ENCODE assay signal across 14 cellular contexts in the genomic region with DNA sequence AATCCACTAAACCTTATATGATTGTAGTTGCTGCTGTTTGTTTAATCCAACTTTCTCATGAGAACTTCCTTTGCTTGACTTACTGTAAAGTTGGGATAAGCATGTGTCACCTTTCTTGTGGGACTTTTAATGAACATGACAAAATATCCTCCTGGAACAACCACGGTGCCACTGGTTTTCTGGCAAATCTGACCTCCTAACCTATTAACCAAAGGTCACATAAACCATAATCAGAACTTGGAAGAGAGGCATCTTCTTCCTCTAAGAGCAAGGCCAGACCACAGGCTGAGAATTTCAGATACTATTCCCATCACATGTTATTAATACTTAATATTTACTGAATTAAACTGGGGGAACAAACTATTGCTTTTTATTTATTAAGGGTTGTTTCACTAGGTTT. TPM values are rescaled to one million over a fixed set of nuclear protein-coding genes. Genes with fewer than 3 reads are reported as not detected.
DNase-seq lines count a peak whose midpoint lies in the region; ATAC-seq, FAIRE-seq and TF ChIP-seq lines count a peak whose summit lies in the region.
"Had no signal": no experiment of that assay in that cellular context is flagged by ENCODE, and none has a peak within 500 bp of the region (broad histone marks: within the 10 kb centered on the region; RNA-seq: fewer than 3 reads in every experiment).

No MANE protein-coding gene starts in this region.

- H3K4me2 ChIP-seq in hepatocyte = peak overlapping the region; percentile 90

- H3K36me3 ChIP-seq in hepatocyte (replicated peaks; ENCODE audit: insufficient read depth, low read depth) (no peaks in the 10 kb centered on the region), small intestine (ENCODE audit: control insufficient read depth in 2 of 2, insufficient read depth in 2 of 2, low read length in 2 of 2) (peaks cover 0 to 6% of the 10 kb centered on the region in 2 donors)

- no peak for FAIRE-seq in small intestine (lab: Jason Lieb, UNC)
- FAIRE-seq: RCC 7860 had no signal

- no peak for ATAC-seq in T-cell (replicated peaks in 1 of 4)
- ATAC-seq: stimulated activated naive CD8-positive, alpha-beta T cell treated with anti-CD3 and anti-CD28 coated beads, Interleukin-15, Interleukin-2, amounts not matched to agents 100 U/mL and 50 U/mL, for 24 hours had no signal

- intact Hi-C loops in CD14-positive monocyte (cut with micrococcal nuclease) = no loop called here

- POLR2A ChIA-PET in T-cell (lab: Charles Lee) = interaction anchor here in 1 of 2 donors (0.7 kb wide), 1 partner anchor 51 kb away, joined by 3 read pairs; no protein-coding TSS in a partner anchor

- H3K36me3 Mint-ChIP-seq in CD14-positive monocyte (peaks cover 17 to 29% of the 10 kb centered on the region in 2 donors), T-cell (peaks cover 9% of the 10 kb centered on the region), nephron progenitor cell (ENCODE audit: low read depth) (peaks cover 21% of the 10 kb centered on the region)

- H3K4me1 ChIP-seq in hepatocyte (ENCODE audit: insufficient read depth) = peaks cover 42% of the 10 kb centered on the region
- peaks cover 2 to 11% of the 10 kb centered on the region in 2 donors for H3K4me1 ChIP-seq in small intestine (ENCODE audit: control insufficient read depth in 2 of 2, insufficient read depth in 1 of 2, low read depth in 1 of 2, low read length in 1 of 2)

- DNase-seq in CD14-positive monocyte (ENCODE audit: low spot score) (no peak), T-cell (no peak), hepatocyte (ENCODE audit: low spot score) (no peak), small intestine (peak; percentile 42), NCI-H146 treated with DMSO at 0.1 percent for 48 hours (lab: John Stamatoyannopoulos, UW; ENCODE audit: unreplicated experiment) (no peak), nephron progenitor cell (no peak), HCEC 1CT (no peak), hypothalamus (lab: John Stamatoyannopoulos, UW) (no peak)
- DNase-seq: activated CD4-positive, alpha-beta T cell treated with anti-CD3 and anti-CD28 coated beads, Interleukin-2, amount 10 ng/mL, durations not matched to agents 24 days and 14 days; H7; Kasumi-1; NCI-H774; stimulated activated naive CD8-positive, alpha-beta T cell treated with anti-CD3 and anti-CD28 coated beads, Interleukin-15, Interleukin-2, amounts not matched to agents 100 U/mL and 50 U/mL, for 24 hours had no signal

- H3K27me3 ChIP-seq in hepatocyte = no peaks in the 10 kb centered on the region
- H3K27me3 ChIP-seq in small intestine (ENCODE audit: control insufficient read depth in 2 of 2, insufficient read depth in 2 of 2, low read length in 2 of 2) = no peaks in the 10 kb centered on the region

- H3K27me3 Mint-ChIP-seq in CD14-positive monocyte (ENCODE audit: low read depth in 3 of 3) (peaks cover 4 to 6% (median 6%) of the 10 kb centered on the region in 3 donors), T-cell (peaks cover 0 to 19% of the 10 kb centered on the region in 2 donors), nephron progenitor cell (ENCODE audit: low read depth, poor library complexity) (peaks cover 27% of the 10 kb centered on the region)

- H3K4me3 Mint-ChIP-seq in CD14-positive monocyte (no peak overlapping the region), T-cell (peak overlapping the region in 2 of 3 donors; percentile 35 to 99), nephron progenitor cell (no peak overlapping the region)
- H3K4me3 Mint-ChIP-seq: activated CD4-positive, alpha-beta T cell treated with anti-CD3 and anti-CD28 coated beads, Interleukin-2, amount 10 ng/mL, durations not matched to agents 24 days and 14 days had no signal

- H3K9me3 Mint-ChIP-seq in CD14-positive monocyte (no peaks in the 10 kb centered on the region), T-cell (no peaks in the 10 kb centered on the region), nephron progenitor cell (no peaks in the 10 kb centered on the region)
- H3K9me3 Mint-ChIP-seq: activated CD4-positive, alpha-beta T cell treated with anti-CD3 and anti-CD28 coated beads, Interleukin-2, amount 10 ng/mL, durations not matched to agents 24 days and 14 days had no signal

- no peaks in the 10 kb centered on the region for H3K9me2 ChIP-seq in hepatocyte (replicated peaks; ENCODE audit: insufficient read depth)

- no peak overlapping the region for H3K27ac ChIP-seq in hepatocyte
- H3K27ac ChIP-seq in small intestine (ENCODE audit: low read depth in 1 of 2, low read length in 1 of 2) = peak overlapping the region in 1 of 2 donors; percentile 11

- peaks cover 54% of the 10 kb centered on the region for H3K79me2 ChIP-seq in hepatocyte

- no peak overlapping the region for H2AFZ ChIP-seq in hepatocyte

- CTCF ChIA-PET in T-cell (lab: Charles Lee) = no interaction called here

- H3K27ac Mint-ChIP-seq in CD14-positive monocyte = peak overlapping the region in 4 of 7 donors; percentile 9 to 80 (median 20)
- H3K27ac Mint-ChIP-seq in T-cell = peak overlapping the region; percentile 13 to 60
- no peak overlapping the region for H3K27ac Mint-ChIP-seq in nephron progenitor cell
- H3K27ac Mint-ChIP-seq: activated CD4-positive, alpha-beta T cell treated with anti-CD3 and anti-CD28 coated beads, Interleukin-2, amount 10 ng/mL, durations not matched to agents 24 days and 14 days had no signal

- H3K9me3 ChIP-seq in hepatocyte (ENCODE audit: low read depth) (no peaks in the 10 kb centered on the region), small intestine (ENCODE audit: control insufficient read depth, low read depth) (no peaks in the 10 kb centered on the region)

- WGBS in hepatocyte (ENCODE audit: low lambda C conversion rate, missing lambda C conversion rate) = 81% methylated on average over 1 of the region's 1 CpG
- 0 to 23% (median 21%) methylated on average over 1 of the region's 1 CpG for WGBS in small intestine, 3 donors

- TF ChIP-seq CTCF in CD14-positive monocyte (IDR thresholded peaks at IDR 0.05) = no peak
- no peak for TF ChIP-seq CTCF in hepatocyte (IDR thresholded peaks at IDR 0.05; ENCODE audit: poor library complexity)
- no peak for TF ChIP-seq CTCF in nephron progenitor cell (IDR thresholded peaks at IDR 0.05)

- H3K4me3 ChIP-seq in hepatocyte (peak overlapping the region; percentile 9), small intestine (ENCODE audit: low read depth in 1 of 2, low read length in 2 of 2) (peak overlapping the region in 1 of 2 donors; percentile 39)

- H3K4me1 Mint-ChIP-seq in CD14-positive monocyte = peaks cover 75% of the 10 kb centered on the region
- peaks cover 70 to 80% (median 79%) of the 10 kb centered on the region in 3 donors for H3K4me1 Mint-ChIP-seq in T-cell
- H3K4me1 Mint-ChIP-seq in nephron progenitor cell = peaks cover 30% of the 10 kb centered on the region

- H4K20me1 ChIP-seq in hepatocyte (ENCODE audit: insufficient read depth, poor library complexity, severe bottlenecking) = no peaks in the 10 kb centered on the region

RNA-seq across cellular contexts. Expression of a gene that starts 2.3 kb away (rescaled TPM):
- 10 to 100 TPM; 90.4 to 91.6 TPM for polyA plus RNA-seq in CD14-positive monocyte
- total RNA-seq in T-cell = 10 to 100 TPM; 20.7 to 43.7 (median 24.6) TPM
- 225 and 261 TPM in 2 replicates for total RNA-seq in hepatocyte
- polyA plus RNA-seq in hepatocyte = 153 and 186 TPM in 2 replicates
- polyA plus RNA-seq in small intestine = 100 to 1,000 TPM in 1 of 3 donors, 10 to 100 TPM in 2; 72.6 to 212 (median 97.3) TPM

Comparison
In these comparisons a context has a peak if more than half of its experiments do, and no peak if none do; other contexts are left out.
1. H3K4me3 Mint-ChIP-seq: peak in T-cell (2 of 3); none in CD14-positive monocyte (0 of 2) and nephron progenitor cell (single experiment).